In the genomic region with DNA sequence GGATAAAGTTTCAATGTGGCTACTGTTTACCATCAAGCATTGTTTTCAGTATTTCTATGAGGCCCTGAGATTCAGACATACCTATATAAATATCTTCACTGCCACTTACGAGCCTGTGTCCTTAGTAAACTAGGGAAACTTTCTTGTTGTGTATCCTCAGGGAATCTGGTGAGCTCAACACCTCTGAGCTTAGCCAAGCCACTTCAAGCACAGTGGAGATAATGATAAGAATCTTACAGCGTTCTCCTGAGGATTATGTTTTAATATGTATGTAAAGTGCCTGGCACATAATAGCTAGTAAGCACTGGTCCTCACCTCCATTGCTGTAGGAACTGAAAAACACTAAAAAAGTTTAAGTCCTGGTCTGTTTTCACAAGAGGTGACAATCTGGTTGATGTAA, we compare ENCODE assay signal across 34 cellular contexts.
"Had no signal": no experiment of that assay in that cellular context is flagged by ENCODE, and none has a peak within 500 bp of the region (broad histone marks: within the 10 kb centered on the region; RNA-seq: fewer than 3 reads in every experiment).

No MANE protein-coding gene starts in this region.

- H3K9me3 ChIP-seq: MG63 had no signal

- H3K27ac ChIP-seq: KMS-11 had no signal

- H3K4me3 ChIP-seq: MG63 had no signal

- H3K9ac ChIP-seq: KMS-11 had no signal

- H3K36me3 ChIP-seq: MG63 had no signal

- DNase-seq: Karpas-422, Kasumi-1, KG1, MG63, MM.1S, MV-4-11, NCI-H1048, NCI-H1092, NCI-H1092 treated with DMSO at 0.1 percent for 48 hours, NCI-H1105, NCI-H1105 treated with DMSO at 0.1 percent for 48 hours, NCI-H1417, NCI-H1417 treated with DMSO at 0.1 percent for 48 hours, NCI-H1436, NCI-H1436 treated with DMSO at 0.1 percent for 48 hours, NCI-H146, NCI-H1694, NCI-H1694 treated with DMSO at 0.1 percent for 48 hours, NCI-H187, NCI-H187 treated with DMSO at 0.1 percent for 48 hours, NCI-H1930, NCI-H2029, NCI-H2029 treated with DMSO at 0.1 percent for 48 hours, NCI-H2081, NCI-H2081 treated with DMSO at 0.1 percent for 48 hours, NCI-H2107, NCI-H2171, NCI-H2171 treated with DMSO at 0.1 percent for 48 hours, NCI-H2227 treated with DMSO at 0.1 percent for 48 hours, NCI-H345, NCI-H446, NCI-H446 treated with DMSO at 0.1 percent for 48 hours, NCI-H510A had no signal

- H3K27me3 ChIP-seq: MG63 had no signal

- H3K4me2 ChIP-seq: KMS-11 had no signal
